In the genomic region with DNA sequence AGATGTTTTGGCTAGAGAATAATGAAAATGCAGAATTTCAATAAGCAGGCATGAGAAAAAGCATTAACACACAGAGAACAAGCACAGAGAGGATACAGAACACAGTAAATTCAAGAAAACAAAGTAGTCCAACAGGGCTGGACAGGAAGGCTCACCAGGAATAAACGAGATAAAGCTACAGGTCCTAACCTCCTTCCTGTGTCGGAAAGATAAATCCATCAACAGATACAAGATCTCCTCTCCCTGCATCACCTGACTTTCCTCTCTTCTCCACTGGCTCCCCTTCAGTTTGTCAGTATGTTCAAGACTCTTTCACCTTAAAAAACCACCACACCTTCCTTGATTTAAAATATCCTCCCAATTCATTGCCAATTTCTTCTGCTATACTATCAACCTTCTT, we compare ENCODE assay signal across 11 cellular contexts.
"Had no signal": no experiment of that assay in that cellular context is flagged by ENCODE, and none has a peak within 500 bp of the region (broad histone marks: within the 10 kb centered on the region; RNA-seq: fewer than 3 reads in every experiment).

No MANE protein-coding gene starts in this region.

- H3K36me3 ChIP-seq: HAP-1 had no signal

- H3K9ac ChIP-seq: GM23248 had no signal

- ATAC-seq: GM23338, HCT116 had no signal

- H3K4me3 ChIP-seq: GM23248, GM23338, HAP-1 had no signal

- DNase-seq: GM23248, GOT3, H7, H9, HCEC 1CT, HFFc6 had no signal

- H2AFZ ChIP-seq: GM23248, GM23338 had no signal

- H3K27ac ChIP-seq: GM23248 had no signal

- FAIRE-seq: H1, H54 had no signal

- H3K4me2 ChIP-seq: GM23338 had no signal

- H3K9me3 ChIP-seq: HAP-1 had no signal
